30 cellular contexts compared by ENCODE assay signal in genomic region chr10:8825611-8826010, GRCh38.
"Had no signal": no experiment of that assay in that cellular context is flagged by ENCODE, and none has a peak within 500 bp of the region (broad histone marks: within the 10 kb centered on the region; RNA-seq: fewer than 3 reads in every experiment).

No MANE protein-coding gene starts in this region.

- H3K36me3 ChIP-seq: brain microvascular endothelial cell had no signal

- ATAC-seq: activated CD4-positive, alpha-beta T cell treated with anti-CD3 and anti-CD28 coated beads for 36 hours; activated T-cell treated with anti-CD3 and anti-CD28 coated beads, Interleukin-2, amount 50 U/mL, for 72 hours; effector memory CD8-positive, alpha-beta T cell; esophagus mucosa had no signal

- DNase-seq: activated CD4-positive, alpha-beta memory T cell treated with anti-CD3 and anti-CD28 coated beads, Interleukin-2, amount 10 ng/mL, durations not matched to agents 7 days and 5 days; activated CD4-positive, alpha-beta T cell treated with anti-CD3 and anti-CD28 coated beads for 36 hours; activated CD4-positive, alpha-beta T cell treated with anti-CD3 and anti-CD28 coated beads, Interleukin-2, amount 10 ng/mL, durations not matched to agents 24 days and 14 days; activated CD4-positive, CD25-positive, alpha-beta regulatory T cell; activated CD4-positive, CD25-positive, alpha-beta regulatory T cell treated with anti-CD3 and anti-CD28 coated beads, Interleukin-2, amount 50 U/mL, for 72 hours; activated CD8-positive, alpha-beta memory T cell treated with anti-CD3 and anti-CD28 coated beads, Interleukin-2, amount 50 U/mL, for 48 hours; activated effector memory CD4-positive, alpha-beta T cell treated with Interleukin-2 at 50 U/mL for 16 hours; activated gamma-delta T cell treated with Interleukin-2 at 50 U/mL for 16 hours; activated naive CD4-positive, alpha-beta T cell treated with anti-CD3 and anti-CD28 coated beads, Interleukin-2, amount 50 U/mL, for 16 hours; activated naive CD4-positive, alpha-beta T cell treated with Interleukin-2 at 50 U/mL for 16 hours; activated T-cell treated with anti-CD3 and anti-CD28 coated beads for 4 hours; activated T-cell treated with anti-CD3 and anti-CD28 coated beads, Interleukin-2, amount 50 U/mL, for 24 hours; activated T-cell treated with anti-CD3 and anti-CD28 coated beads, Interleukin-2, amount 50 U/mL, for 72 hours; amniotic stem cell; anterior cingulate cortex; brain microvascular endothelial cell; caudate nucleus; cortex of kidney; dermis blood vessel endothelial cell; effector CD4-positive, alpha-beta T cell; effector memory CD8-positive, alpha-beta T cell; foreskin fibroblast; head of caudate nucleus; hippocampal formation; T-helper 2 cell had no signal

- H3K36me3 Mint-ChIP-seq: activated naive CD8-positive, alpha-beta T cell had no signal

- H3K27me3 Mint-ChIP-seq: activated CD4-positive, alpha-beta T cell treated with anti-CD3 and anti-CD28 coated beads for 36 hours; activated CD4-positive, alpha-beta T cell treated with anti-CD3 and anti-CD28 coated beads, Interleukin-2, amount 10 ng/mL, durations not matched to agents 24 days and 14 days; activated naive CD8-positive, alpha-beta T cell had no signal

- H3K4me1 Mint-ChIP-seq: activated CD4-positive, alpha-beta T cell treated with anti-CD3 and anti-CD28 coated beads, Interleukin-2, amount 10 ng/mL, durations not matched to agents 24 days and 14 days had no signal

- H3K4me3 Mint-ChIP-seq: activated CD4-positive, alpha-beta memory T cell treated with anti-CD3 and anti-CD28 coated beads, Interleukin-2, amount 10 ng/mL, durations not matched to agents 7 days and 5 days; activated CD4-positive, alpha-beta T cell treated with anti-CD3 and anti-CD28 coated beads for 36 hours; activated CD4-positive, alpha-beta T cell treated with anti-CD3 and anti-CD28 coated beads, Interleukin-2, amount 10 ng/mL, durations not matched to agents 24 days and 14 days; activated naive CD8-positive, alpha-beta T cell; activated T-cell treated with anti-CD3 and anti-CD28 coated beads, Interleukin-2, amount 50 U/mL, for 24 hours; activated T-cell treated with anti-CD3 and anti-CD28 coated beads, Interleukin-2, amount 50 U/mL, for 72 hours; effector memory CD8-positive, alpha-beta T cell had no signal

- H3K27me3 ChIP-seq: brain microvascular endothelial cell had no signal

- FAIRE-seq: astrocyte, colon, frontal cortex had no signal

- H3K27ac Mint-ChIP-seq: activated CD4-positive, alpha-beta memory T cell treated with anti-CD3 and anti-CD28 coated beads, Interleukin-2, amount 10 ng/mL, durations not matched to agents 7 days and 5 days; activated CD4-positive, alpha-beta T cell treated with anti-CD3 and anti-CD28 coated beads for 36 hours; activated CD4-positive, alpha-beta T cell treated with anti-CD3 and anti-CD28 coated beads, Interleukin-2, amount 10 ng/mL, durations not matched to agents 24 days and 14 days; activated naive CD8-positive, alpha-beta T cell; activated T-cell treated with anti-CD3 and anti-CD28 coated beads, Interleukin-2, amount 50 U/mL, for 24 hours; activated T-cell treated with anti-CD3 and anti-CD28 coated beads, Interleukin-2, amount 50 U/mL, for 72 hours; effector memory CD8-positive, alpha-beta T cell had no signal

- H3K27ac ChIP-seq: brain microvascular endothelial cell had no signal

- H3K9me3 Mint-ChIP-seq: activated CD4-positive, alpha-beta memory T cell treated with anti-CD3 and anti-CD28 coated beads, Interleukin-2, amount 10 ng/mL, durations not matched to agents 7 days and 5 days; activated CD4-positive, alpha-beta T cell treated with anti-CD3 and anti-CD28 coated beads, Interleukin-2, amount 10 ng/mL, durations not matched to agents 24 days and 14 days; activated T-cell treated with anti-CD3 and anti-CD28 coated beads, Interleukin-2, amount 50 U/mL, for 24 hours had no signal
